1 cellular context compared by ENCODE assay signal in genomic region chr21:38306407-38306806, GRCh38.
TF ChIP-seq lines count a peak whose summit lies in the region.

No MANE protein-coding gene starts in this region.

TF ChIP-seq in SK-N-SH, 30 proteins besides CTCF, POLR2A, EP300 and RAD21 (continued from another document):
- TF ChIP-seq ELF1 (IDR thresholded peaks at IDR 0.05): no peak
